In genomic region chr1:165828103-165828558, GRCh38 we compare ENCODE assay signal across 8 cellular contexts. TPM values are rescaled to one million over a fixed set of nuclear protein-coding genes. Genes with fewer than 3 reads are reported as not detected.
DNase-seq lines count a peak whose midpoint lies in the region; ATAC-seq and TF ChIP-seq lines count a peak whose summit lies in the region.

No MANE protein-coding gene starts in this region.

- intact Hi-C loops in left ventricle myocardium superior (cut with micrococcal nuclease) = no loop called here

- peak overlapping the region; percentile 86 for H3K4me2 ChIP-seq in DND-41 (ENCODE audit: insufficient read depth, low read length)

- H3K36me3 ChIP-seq in DND-41 (ENCODE audit: insufficient read depth, low read length) = peaks cover 23% of the 10 kb centered on the region
- peaks cover 9% of the 10 kb centered on the region for H3K36me3 ChIP-seq in SJSA1
- H3K36me3 ChIP-seq in rectal smooth muscle tissue (ENCODE audit: control insufficient read depth, insufficient read depth, low read length) = no peaks in the 10 kb centered on the region

- H3K4me3 ChIP-seq in DND-41 (ENCODE audit: low read depth in 1 of 2, low read length in 2 of 2) (peak overlapping the region; percentile 91 to 92), SJSA1 (peak overlapping the region; percentile 98), rectal smooth muscle tissue (ENCODE audit: low read length) (peak overlapping the region; percentile 79)

- TF ChIP-seq CTCF in DND-41 (IDR thresholded peaks at IDR 0.05; ENCODE audit: borderline replicate concordance, extremely low read depth, low read length, poor library complexity, severe bottlenecking) (no peak), GM20000 (IDR thresholded peaks at IDR 0.05; ENCODE audit: extremely low read depth, missing control alignments) (no peak)

- DNase-seq in DND-41 (peak; percentile 64), GM20000 (ENCODE audit: low spot score) (peak; percentile 79), HPDE6-E6E7 (ENCODE audit: extremely low spot score) (peak; percentile 46), SJSA1 (ENCODE audit: low read depth in 1 of 2, low spot score in 2 of 2) (peak; percentile 53 to 69), left ventricle myocardium superior (peak; percentile 57), NCI-H187 treated with DMSO at 0.1 percent for 48 hours (lab: John Stamatoyannopoulos, UW) (no peak)
- DNase-seq in activated naive CD8-positive, alpha-beta T cell treated with anti-CD3 and anti-CD28 coated beads, Interleukin-2, amount 50 U/mL, for 16 hours (ENCODE audit: low read depth, low spot score) = peak; percentile 11

- H3K79me2 ChIP-seq in DND-41 (ENCODE audit: insufficient read depth, low read length) = peaks cover 58% of the 10 kb centered on the region

- H3K27me3 ChIP-seq in DND-41 (ENCODE audit: insufficient read depth, low read length, poor library complexity) (no peaks in the 10 kb centered on the region), SJSA1 (replicated peaks) (no peaks in the 10 kb centered on the region), rectal smooth muscle tissue (ENCODE audit: control insufficient read depth, insufficient read depth, low read length) (no peaks in the 10 kb centered on the region)

- H2AFZ ChIP-seq in DND-41 (ENCODE audit: low read depth, low read length) = peak overlapping the region; percentile 70

- H3K4me1 ChIP-seq in DND-41 (ENCODE audit: insufficient read depth, low read length) = peaks cover 49% of the 10 kb centered on the region
- peaks cover 22% of the 10 kb centered on the region for H3K4me1 ChIP-seq in SJSA1 (replicated peaks)
- H3K4me1 ChIP-seq in rectal smooth muscle tissue (ENCODE audit: control insufficient read depth, insufficient read depth, low read length) = no peaks in the 10 kb centered on the region

- ATAC-seq in DND-41 (ENCODE audit: insufficient read depth, low read depth) = peak; percentile 48
- peak; percentile 47 for ATAC-seq in left ventricle myocardium superior

- peak overlapping the region; percentile 98 for H3K9ac ChIP-seq in DND-41 (ENCODE audit: low read depth, low read length)
- H3K9ac ChIP-seq in rectal smooth muscle tissue (ENCODE audit: low read length) = peak overlapping the region; percentile 43

- peak overlapping the region; percentile 98 for H3K27ac ChIP-seq in DND-41 (ENCODE audit: low read length)
- peak overlapping the region; percentile 77 for H3K27ac ChIP-seq in SJSA1
- H3K27ac ChIP-seq in rectal smooth muscle tissue (ENCODE audit: low read depth, low read length) = peak overlapping the region; percentile 59

- H4K20me1 ChIP-seq in DND-41 (ENCODE audit: insufficient read depth, low read length) = peaks cover 32% of the 10 kb centered on the region

- H3K9me3 ChIP-seq in DND-41 (ENCODE audit: insufficient read depth, low read length, severe bottlenecking) (no peaks in the 10 kb centered on the region), SJSA1 (replicated peaks) (0 out of 2 replicates have a peak, but pooled peaks cover 6% of the 10 kb centered on the region)

RNA-seq across cellular contexts. Expression of gene UCK2, which starts 0.7 kb away (rescaled TPM):
- total RNA-seq in SJSA1 (2014; rRNA removed; shearing (Covaris generic)) = 38.8 and 63.7 TPM in 2 replicates
- total RNA-seq in left ventricle myocardium superior = 5.9 TPM

RNA-seq across cellular contexts. Expression of gene TMCO1, which starts 59.5 kb away (rescaled TPM):
- total RNA-seq in SJSA1 (2014; rRNA removed; shearing (Covaris generic)) = 171 and 296 TPM in 2 replicates
- 47.5 TPM for total RNA-seq in left ventricle myocardium superior
